ENCODE assay signal across 15 cellular contexts in the genomic region with DNA sequence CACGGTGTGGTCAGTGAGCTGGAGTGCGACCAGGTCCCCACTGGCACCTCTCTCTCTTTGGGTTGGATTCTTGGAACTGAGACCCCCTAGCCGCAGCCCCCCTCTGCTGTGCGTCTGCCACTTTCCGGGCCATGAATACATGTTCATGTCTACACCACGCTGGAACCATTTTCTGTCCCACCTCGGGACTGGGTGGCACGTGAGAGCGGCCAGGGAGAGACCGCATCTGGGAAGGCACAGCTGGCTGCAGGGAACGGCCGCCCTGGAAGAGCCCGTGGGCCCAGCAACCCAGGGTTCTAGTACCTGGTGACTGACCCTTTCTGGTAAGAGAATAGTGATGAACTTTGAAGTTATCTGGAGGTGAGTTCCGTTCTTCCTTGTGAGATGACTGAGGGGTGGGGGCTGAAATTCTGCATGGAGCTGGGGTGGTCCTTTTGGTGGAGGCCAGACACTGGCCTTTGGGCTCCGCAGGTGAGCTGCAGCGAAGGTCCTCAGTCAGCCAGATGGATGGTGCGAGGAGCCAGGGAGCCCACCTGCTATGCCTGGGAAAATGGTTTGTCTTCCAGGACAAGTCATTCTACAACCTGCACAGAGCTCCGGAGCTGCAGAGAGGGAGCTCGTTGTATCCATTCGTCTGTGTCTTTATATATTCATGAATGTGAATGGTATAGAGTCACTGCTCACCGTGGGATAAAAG.
"Had no signal": no experiment of that assay in that cellular context is flagged by ENCODE, and none has a peak within 500 bp of the region (broad histone marks: within the 10 kb centered on the region; RNA-seq: fewer than 3 reads in every experiment).

No MANE protein-coding gene starts in this region.

- H3K4me1 Mint-ChIP-seq: naive thymus-derived CD4-positive, alpha-beta T cell had no signal

- H3K4me1 ChIP-seq: adrenal gland, prostate gland had no signal

- ATAC-seq: naive thymus-derived CD4-positive, alpha-beta T cell had no signal

- H3K36me3 ChIP-seq: adrenal gland, prostate gland, thoracic aorta had no signal

- DNase-seq: activated CD4-positive, alpha-beta T cell treated with anti-CD3 and anti-CD28 coated beads for 1 hour; activated CD4-positive, alpha-beta T cell treated with anti-CD3 and anti-CD28 coated beads, Interleukin-2, amount 50 U/mL, for 48 hours; activated naive CD4-positive, alpha-beta T cell treated with anti-CD3 and anti-CD28 coated beads, Interleukin-2, amount 50 U/mL, for 16 hours; central memory CD4-positive, alpha-beta T cell; cortex of kidney; effector memory CD4-positive, alpha-beta T cell; erythroblast; stimulated activated CD4-positive, alpha-beta T cell treated with anti-CD3 and anti-CD28 coated beads, Interleukin-12 subunit alpha, Interleukin-12 subunit beta, amount 100 ng/mL, for 4 hours; stimulated activated naive CD4-positive, alpha-beta T cell treated with Interleukin-2 at 50 U/mL for 16 hours; T-helper 2 cell had no signal

- H3K4me3 ChIP-seq: adrenal gland, lung, prostate gland, thoracic aorta had no signal

- H3K27ac ChIP-seq: adrenal gland, prostate gland, thoracic aorta had no signal

- H3K9me3 ChIP-seq: adrenal gland, prostate gland, thoracic aorta had no signal

- H3K27me3 ChIP-seq: adrenal gland had no signal

- H3K4me3 Mint-ChIP-seq: naive thymus-derived CD4-positive, alpha-beta T cell had no signal

- H3K27ac Mint-ChIP-seq: naive thymus-derived CD4-positive, alpha-beta T cell had no signal
